Comparison of ENCODE assay signal across 24 cellular contexts in the genomic region with DNA sequence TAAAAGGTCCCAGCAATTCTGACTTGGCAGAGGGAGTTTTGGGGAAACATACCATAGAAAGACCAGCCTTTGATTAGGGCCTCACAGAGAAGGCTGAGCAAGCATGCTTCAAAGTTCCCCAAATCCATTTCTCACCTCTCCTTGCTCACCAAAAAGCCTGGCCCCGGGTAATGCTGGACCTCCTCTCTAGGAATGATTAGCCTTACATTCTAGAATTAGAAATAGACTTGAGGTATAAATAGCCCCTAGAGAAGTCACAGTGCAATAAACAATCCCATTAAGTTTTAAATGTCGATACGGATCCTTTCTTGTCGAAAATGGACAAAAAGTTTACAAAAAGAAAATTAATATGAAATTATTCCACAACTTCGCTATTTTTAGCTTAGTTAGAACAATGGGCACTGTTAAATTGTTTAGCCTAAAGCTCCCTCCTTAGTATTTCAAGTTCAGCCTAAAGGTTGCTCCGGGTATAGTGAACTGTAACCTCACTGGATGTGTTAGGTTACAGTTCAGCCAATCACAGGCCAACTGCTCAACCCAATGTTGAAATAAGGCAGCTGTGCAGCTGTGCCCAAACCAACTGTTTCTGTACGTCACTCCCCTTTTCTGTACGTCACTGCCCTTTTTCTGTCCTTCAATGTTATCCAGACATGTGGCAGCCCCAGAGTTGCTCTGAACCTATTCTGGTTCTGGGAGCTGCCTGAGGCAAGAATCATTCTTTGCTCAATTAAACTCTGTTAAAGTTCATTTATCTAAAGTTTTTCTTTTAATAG. TPM values are rescaled to one million over a fixed set of nuclear protein-coding genes. Genes with fewer than 3 reads are reported as not detected.
DNase-seq lines count a peak whose midpoint lies in the region; ATAC-seq, FAIRE-seq and TF ChIP-seq lines count a peak whose summit lies in the region.
"Had no signal": no experiment of that assay in that cellular context is flagged by ENCODE, and none has a peak within 500 bp of the region (broad histone marks: within the 10 kb centered on the region; RNA-seq: fewer than 3 reads in every experiment).

No MANE protein-coding gene starts in this region.

- no peaks in the 10 kb centered on the region for H3K9me3 ChIP-seq in HepG2 (ENCODE audit: low read length)
- no peaks in the 10 kb centered on the region for H3K9me3 ChIP-seq in right lobe of liver
- no peaks in the 10 kb centered on the region for H3K9me3 ChIP-seq in SK-N-SH
- no peaks in the 10 kb centered on the region for H3K9me3 ChIP-seq in heart left ventricle
- no peaks in the 10 kb centered on the region for H3K9me3 ChIP-seq in gastroesophageal sphincter
- H3K9me3 ChIP-seq: esophagus squamous epithelium, mucosa of descending colon, vagina had no signal

- POLR2A ChIA-PET in HepG2 (lab: Yijun Ruan, JAX) = no interaction called here
- POLR2A ChIA-PET in SK-N-SH (lab: Yijun Ruan, JAX) = interaction anchor here (1.3 kb wide), 1 partner anchor 8 kb away, joined by 4 read pairs; the partner anchor contains the start of gene GSDME

- 34% methylated on average over 8 of the region's 8 CpGs for WGBS in HepG2 (ENCODE audit: low lambda C conversion rate)
- 39% methylated on average over 8 of the region's 8 CpGs for WGBS in right lobe of liver (ENCODE audit: insufficient coverage, low coverage, low lambda C conversion rate, missing lambda C conversion rate)
- 87% methylated on average over 8 of the region's 8 CpGs for WGBS in SK-N-SH (ENCODE audit: low lambda C conversion rate)
- WGBS in heart left ventricle, 4 donors = 42 to 51% (median 48%) methylated on average over 8 of the region's 8 CpGs
- 45 to 50% methylated on average over 6 to 8 of the region's 8 CpGs for WGBS in gastroesophageal sphincter (ENCODE audit: low coverage in 1 of 2), 2 donors

- no peaks in the 10 kb centered on the region for H3K9me3 Mint-ChIP-seq in natural killer cell

- BruUV-seq in HepG2 (replicated peaks; lab: Mats Ljungman, UMichigan) = no TSS peak

- H3K27ac Mint-ChIP-seq in natural killer cell = no peak overlapping the region
- H3K27ac Mint-ChIP-seq: activated T-helper 17 cell treated with anti-CD3 and anti-CD28 coated beads, Interleukin-2, amount 50 U/mL, for 72 hours; CD4-positive, CD25-positive, alpha-beta regulatory T cell; T-cell had no signal

- no peak for DNase-seq in HepG2 (ENCODE audit: low spot score)
- DNase-seq in right lobe of liver = no peak
- peak; percentile 61 for DNase-seq in SK-N-SH
- DNase-seq in heart left ventricle = peak in 2 of 5 donors; percentile 27 to 64
- no peak for DNase-seq in NOMO-1 treated with dmso at 0.1 percent for 144 hours (lab: John Stamatoyannopoulos, UW; ENCODE audit: unreplicated experiment)
- no peak for DNase-seq in natural killer cell
- DNase-seq: CD4-positive, CD25-positive, alpha-beta regulatory T cell; central memory CD4-positive, alpha-beta T cell; effector CD4-positive, alpha-beta T cell; EL; esophagus squamous epithelium; mucosa of descending colon; NCI-H2081; NCI-H510A treated with DMSO at 0.1 percent for 48 hours; occipital lobe; stimulated activated CD4-positive, alpha-beta T cell treated with anti-CD3 and anti-CD28 coated beads, Interleukin-4, amount 100 ng/mL, for 1 hour; T-cell had no signal

- H3K4me1 Mint-ChIP-seq in natural killer cell = no peaks in the 10 kb centered on the region
- H3K4me1 Mint-ChIP-seq: activated T-helper 17 cell treated with anti-CD3 and anti-CD28 coated beads, Interleukin-2, amount 50 U/mL, for 72 hours; CD4-positive, CD25-positive, alpha-beta regulatory T cell; T-cell had no signal

- H3F3A ChIP-seq in SK-N-SH (replicated peaks; ENCODE audit: insufficient read depth) = no peaks in the 10 kb centered on the region

- H2AFZ ChIP-seq in HepG2 (ENCODE audit: low read length) (no peak overlapping the region), SK-N-SH (ENCODE audit: low read depth) (no peak overlapping the region)

- ATAC-seq in HepG2 = peak; percentile 61
- no peak for ATAC-seq in right lobe of liver
- ATAC-seq in heart left ventricle = peak; percentile 56 to 95 (median 92)
- no peak for ATAC-seq in gastroesophageal sphincter
- ATAC-seq in GM21423 (IDR thresholded peaks at IDR 0.05; ENCODE audit: unreplicated experiment) = no peak
- no peak for ATAC-seq in natural killer cell
- ATAC-seq: activated CD4-positive, CD25-positive, alpha-beta regulatory T cell treated with anti-CD3 and anti-CD28 coated beads, Interleukin-2, amount 50 U/mL, for 24 hours; activated T-helper 17 cell treated with anti-CD3 and anti-CD28 coated beads, Interleukin-2, amount 50 U/mL, for 72 hours; mucosa of descending colon; sciatic nerve; T-cell had no signal

- TF ChIP-seq EP300 in HepG2 (IDR thresholded peaks at IDR 0.05; ENCODE audit: low read depth in 2 of 2, low read length in 2 of 2) (no peak), HepG2 (CRISPR knock-in tag; IDR thresholded peaks at IDR 0.05; ENCODE audit: borderline replicate concordance) (no peak), SK-N-SH (IDR thresholded peaks at IDR 0.05; ENCODE audit: borderline replicate concordance in 1 of 2, low read depth in 1 of 2, low read length in 1 of 2) (no peak; a peak in 1 of 4 replicates), gastroesophageal sphincter (IDR thresholded peaks at IDR 0.05) (no peak)

- H3K27me3 ChIP-seq in HepG2 (ENCODE audit: control insufficient read depth in 1 of 2, insufficient read depth in 2 of 2, low read length in 2 of 2) (no peaks in the 10 kb centered on the region), right lobe of liver (no peaks in the 10 kb centered on the region), SK-N-SH (ENCODE audit: insufficient read depth) (no peaks in the 10 kb centered on the region), heart left ventricle (no peaks in the 10 kb centered on the region), gastroesophageal sphincter (no peaks in the 10 kb centered on the region)
- H3K27me3 ChIP-seq: vagina had no signal

- H3K4me3 Mint-ChIP-seq in natural killer cell = no peak overlapping the region
- H3K4me3 Mint-ChIP-seq: activated T-helper 17 cell treated with anti-CD3 and anti-CD28 coated beads, Interleukin-2, amount 50 U/mL, for 72 hours; CD4-positive, CD25-positive, alpha-beta regulatory T cell; T-cell had no signal

- no peaks in the 10 kb centered on the region for H3K79me2 ChIP-seq in HepG2 (ENCODE audit: insufficient read depth, low read length)
- no peaks in the 10 kb centered on the region for H3K79me2 ChIP-seq in SK-N-SH (ENCODE audit: insufficient read depth)

- TF ChIP-seq CTCF in HepG2 (CRISPR knock-in tag; IDR thresholded peaks at IDR 0.05) = no peak
- no peak for TF ChIP-seq CTCF in right lobe of liver (IDR thresholded peaks at IDR 0.05)
- TF ChIP-seq CTCF in SK-N-SH (IDR thresholded peaks at IDR 0.05) = no peak
- no peak for TF ChIP-seq CTCF in heart left ventricle (IDR thresholded peaks at IDR 0.05)
- no peak for TF ChIP-seq CTCF in gastroesophageal sphincter (IDR thresholded peaks at IDR 0.05)
- TF ChIP-seq CTCF in natural killer cell (IDR thresholded peaks at IDR 0.05) = no peak

- H3K27me3 Mint-ChIP-seq in natural killer cell (ENCODE audit: low read depth in 2 of 2) = peaks cover 11 to 46% of the 10 kb centered on the region in 2 donors

- no peak overlapping the region for H3K4me2 ChIP-seq in HepG2 (ENCODE audit: low read depth, low read length)
- H3K4me2 ChIP-seq in SK-N-SH = no peak overlapping the region

- H3K9ac ChIP-seq in HepG2 (ENCODE audit: insufficient read depth, low read depth, low read length) (no peak overlapping the region), SK-N-SH (no peak overlapping the region)

- in situ Hi-C loops in HepG2 (cut with HindIII; ENCODE audit: extremely low pct_ligation_motif_present, low pct_unique_long_range_greater_than_20kb) = no loop called here

- TF ChIP-seq POLR2A in HepG2 (IDR thresholded peaks at IDR 0.05; ENCODE audit: insufficient read depth in 1 of 2, low read depth in 2 of 2, low read length in 2 of 2) (no peak), right lobe of liver (IDR thresholded peaks at IDR 0.05) (no peak), heart left ventricle (IDR thresholded peaks at IDR 0.05) (no peak), gastroesophageal sphincter (IDR thresholded peaks at IDR 0.05) (no peak)

- intact Hi-C loops in HepG2 (cut with micrococcal nuclease; ENCODE audit: unreplicated experiment) = no loop called here
- intact Hi-C loops in right lobe of liver (cut with DNase I) = no loop called here
- intact Hi-C loops in heart left ventricle (cut with DNase I) = no loop called here
- intact Hi-C loops in natural killer cell (cut with micrococcal nuclease) = no loop called here

- H3K9me2 ChIP-seq in SK-N-SH = no peaks in the 10 kb centered on the region

- H4K20me1 ChIP-seq in HepG2 (ENCODE audit: insufficient read depth, low read length) (no peaks in the 10 kb centered on the region), SK-N-SH (ENCODE audit: insufficient read depth) (no peaks in the 10 kb centered on the region)

- CTCF ChIA-PET in HepG2 (lab: Yijun Ruan, JAX; ENCODE audit: low intra/inter-chr PET ratio, low total read pairs) (no interaction called here), SK-N-SH (lab: Yijun Ruan, JAX) (interaction anchor here (1.0 to 1.9 kb wide), 7 partner anchors 8 to 342 kb away, joined by 3 to 10 read pairs (median 5); no protein-coding TSS in a partner anchor)

- no peak overlapping the region for H3K4me3 ChIP-seq in HepG2 (replicated peaks in 1 of 3; ENCODE audit: insufficient read depth in 1 of 3, low read depth in 2 of 3, low read length in 3 of 3)
- no peak overlapping the region for H3K4me3 ChIP-seq in right lobe of liver
- no peak overlapping the region for H3K4me3 ChIP-seq in SK-N-SH (ENCODE audit: low read depth in 2 of 2, low read length in 1 of 2)
- H3K4me3 ChIP-seq in heart left ventricle = no peak overlapping the region
- no peak overlapping the region for H3K4me3 ChIP-seq in gastroesophageal sphincter
- H3K4me3 ChIP-seq: esophagus squamous epithelium, mucosa of descending colon, vagina had no signal

- H3K36me3 ChIP-seq in HepG2 (replicated peaks in 1 of 2; ENCODE audit: control insufficient read depth in 1 of 2, insufficient read depth in 2 of 2, low read length in 2 of 2) (no peaks in the 10 kb centered on the region), right lobe of liver (no peaks in the 10 kb centered on the region), SK-N-SH (replicated peaks in 1 of 2; ENCODE audit: control insufficient read depth in 1 of 2, insufficient read depth in 2 of 2, low read length in 1 of 2) (no peaks in the 10 kb centered on the region), heart left ventricle (no peaks in the 10 kb centered on the region), gastroesophageal sphincter (no peaks in the 10 kb centered on the region)
- H3K36me3 ChIP-seq: esophagus squamous epithelium, vagina had no signal

- FAIRE-seq in HepG2 (lab: Jason Lieb, UNC) = no peak
- FAIRE-seq: HTR-8/SVneo had no signal

- TF ChIP-seq RAD21 in HepG2 (CRISPR knock-in tag; IDR thresholded peaks at IDR 0.05) (no peak), SK-N-SH (IDR thresholded peaks at IDR 0.05; ENCODE audit: low read length) (0 out of 2 replicates have a peak, but pooled peaks have one; percentile 4)

- no peaks in the 10 kb centered on the region for H3K36me3 Mint-ChIP-seq in natural killer cell
- H3K36me3 Mint-ChIP-seq: CD4-positive, CD25-positive, alpha-beta regulatory T cell; T-cell had no signal

- H3K4me1 ChIP-seq in HepG2 (ENCODE audit: insufficient read depth, low read length) (no peaks in the 10 kb centered on the region; the same call in 1 of the 2 replicates), right lobe of liver (no peaks in the 10 kb centered on the region), SK-N-SH (ENCODE audit: control insufficient read depth in 1 of 2, insufficient read depth in 2 of 2, low read depth in 1 of 2, low read length in 1 of 2) (peaks cover 0 to 13% of the 10 kb centered on the region in 2 experiments; a peak in 2 of 4 replicates), heart left ventricle (peaks cover 0 to 21% (median 4%) of the 10 kb centered on the region in 12 donors), gastroesophageal sphincter (no peaks in the 10 kb centered on the region)
- H3K4me1 ChIP-seq: esophagus squamous epithelium, vagina had no signal

- H3K27ac ChIP-seq in HepG2 (ENCODE audit: extremely low read length, insufficient read depth, low read length) (no peak overlapping the region), right lobe of liver (no peak overlapping the region), SK-N-SH (ENCODE audit: low read depth in 2 of 2, low read length in 1 of 2) (no peak overlapping the region), heart left ventricle (peak overlapping the region in 1 of 12 donors; percentile 57), gastroesophageal sphincter (no peak overlapping the region)
- H3K27ac ChIP-seq: esophagus squamous epithelium, vagina had no signal

RNA-seq across cellular contexts. Expression of gene GSDME, which starts 7.9 kb away (rescaled TPM):
- total RNA-seq in HepG2 (2016; rRNA removed; fragmentation: Illumina TruSeq; extraction: Trizol) (19.2 and 30.0 TPM in 2 replicates), right lobe of liver (10 to 100 TPM in 1 of 6 experiments, 1 to 10 TPM in 5; 3.1 to 10.2 (median 5.8) TPM), heart left ventricle (10 to 100 TPM in 2 of 9 donors, 1 to 10 TPM in 7; 2.6 to 17.4 (median 4.9) TPM), gastroesophageal sphincter (1 to 10 TPM; 6.4 to 9.8 (median 8.4) TPM), natural killer cell (under 1 TPM in 2 of 3 donors, not detected in 1; 0.20 to 0.31 TPM)
- total RNA-seq in HepG2 (2016; cell fraction: cytosol; rRNA removed; fragmentation: Illumina TruSeq; extraction: Trizol; ENCODE audit: low read depth) = 3.4 and 5.0 TPM in 2 replicates
- 20.2 and 27.5 TPM in 2 replicates for total RNA-seq in HepG2 (2016; cell fraction: insoluble cytoplasmic fraction; rRNA removed; fragmentation: Illumina TruSeq; extraction: Trizol)
- 8.4 and 9.3 TPM in 2 replicates for total RNA-seq in HepG2 (2016; cell fraction: membrane; rRNA removed; fragmentation: Illumina TruSeq; extraction: Trizol)
- total RNA-seq in HepG2 (2016; cell fraction: nucleus; rRNA removed; fragmentation: Illumina TruSeq; extraction: Trizol) = 15.5 and 19.2 TPM in 2 replicates
- polyA plus RNA-seq in HepG2 (2011; rRNA removed) (27.2 and 28.2 TPM in 2 replicates), SK-N-SH (2012; rRNA removed) (109 and 127 TPM in 2 replicates), heart left ventricle (1 to 10 TPM; 2.6 to 5.8 TPM)
- polyA plus RNA-seq in HepG2 (2011; cell fraction: cytosol; rRNA removed) = 21.7 and 24.2 TPM in 2 replicates
- polyA plus RNA-seq in HepG2 (2011; cell fraction: nucleus; rRNA removed) = 56.7 and 59.2 TPM in 2 replicates
- polyA plus RNA-seq in HepG2 (2012) = 16.9 and 17.5 TPM in 2 replicates
- 2.6 and 3.4 TPM in 2 replicates for polyA plus RNA-seq in HepG2 (2016; cell fraction: cytosol; fragmentation: Illumina TruSeq; extraction: Trizol; ENCODE audit: low read depth)
- polyA plus RNA-seq in HepG2 (2016; cell fraction: insoluble cytoplasmic fraction; fragmentation: Illumina TruSeq; extraction: Trizol; ENCODE audit: low read depth) = 35.8 and 38.3 TPM in 2 replicates
- polyA plus RNA-seq in HepG2 (2016; cell fraction: membrane; fragmentation: Illumina TruSeq; extraction: Trizol; ENCODE audit: low read depth) = 6.0 and 6.2 TPM in 2 replicates
- polyA plus RNA-seq in HepG2 (2016; cell fraction: nucleus; fragmentation: Illumina TruSeq; extraction: Trizol; ENCODE audit: insufficient read depth, low read depth) = 30.3 and 31.2 TPM in 2 replicates
- 30.0 and 31.2 TPM in 2 replicates for polyA minus RNA-seq in HepG2 (2011; rRNA and poly(A)+ RNA removed; ENCODE audit: low replicate concordance)
- polyA minus RNA-seq in HepG2 (2011; cell fraction: cytosol; rRNA and poly(A)+ RNA removed) = 7.8 and 10.8 TPM in 2 replicates
- 47.3 and 58.2 TPM in 2 replicates for polyA minus RNA-seq in HepG2 (2011; cell fraction: nucleus; rRNA and poly(A)+ RNA removed)
- 93.7 and 103 TPM in 2 replicates for polyA plus RNA-seq in SK-N-SH (2012; cell fraction: cytosol; rRNA removed)
- 123 and 155 TPM in 2 replicates for polyA plus RNA-seq in SK-N-SH (2012; cell fraction: nucleus; rRNA removed)
- total RNA-seq: CD4-positive, CD25-positive, alpha-beta regulatory T cell had no signal

Comparison
In these comparisons a context has a peak if more than half of its experiments do, and no peak if none do; other contexts are left out.
1. ATAC-seq: peak in HepG2 (single experiment) and heart left ventricle (4 of 4); none in right lobe of liver (0 of 4), gastroesophageal sphincter (single experiment), GM21423 (single experiment) and natural killer cell (0 of 3).
2. Of the 25 proteins assayed by ChIP-seq in both HepG2 and SK-N-SH: peak only in HepG2: none; only in SK-N-SH: RAD21 and RFX5; in both: none; in neither: 23.